In genomic region chr12:67099858-67100257, GRCh38 we compare ENCODE assay signal across 20 cellular contexts.
"Had no signal": no experiment of that assay in that cellular context is flagged by ENCODE, and none has a peak within 500 bp of the region (broad histone marks: within the 10 kb centered on the region; RNA-seq: fewer than 3 reads in every experiment).

No MANE protein-coding gene starts in this region.

- DNase-seq: KBM-7, MG63, NCI-H1092, NCI-H1105 treated with DMSO at 0.1 percent for 48 hours, NCI-H1417 treated with DMSO at 0.1 percent for 48 hours, NCI-H146, NCI-H1694 treated with DMSO at 0.1 percent for 48 hours, NCI-H1930, NCI-H2081, NCI-H2171, NCI-H226, NCI-H446, NCI-H510A, NCI-H524 treated with DMSO at 0.1 percent for 48 hours, NCI-H69, NCI-H774, RPMI8226, SHP77 treated with DMSO at 0.1 percent for 48 hours, SJCRH30 had no signal

- H3K4me1 ChIP-seq: SJCRH30 had no signal

- H3K9me3 ChIP-seq: MG63, SJCRH30 had no signal

- ATAC-seq: SK-N-SH treated with all-trans-retinoic acid at 6 μM for 48 hours had no signal

- H3K36me3 ChIP-seq: MG63, SJCRH30 had no signal

- H3K27me3 ChIP-seq: SJCRH30 had no signal

- H3K27ac ChIP-seq: SJCRH30 had no signal

- H3K4me3 ChIP-seq: MG63, SJCRH30 had no signal
